In genomic region chr11:115334932-115335788, GRCh38 we compare ENCODE assay signal across 8 cellular contexts.
DNase-seq lines count a peak whose midpoint lies in the region; ATAC-seq and FAIRE-seq lines count a peak whose summit lies in the region.

No MANE protein-coding gene starts in this region.

- H3K27me3 ChIP-seq in aorta (ENCODE audit: control insufficient read depth in 1 of 2, insufficient read depth in 2 of 2, low read length in 1 of 2), result no peaks in the 10 kb centered on the region

- H3K9me3 ChIP-seq in aorta (ENCODE audit: control insufficient read depth, low read length), result no peaks in the 10 kb centered on the region

- in situ Hi-C loops in KBM-7 (cut with MboI; ENCODE audit: low pct_unique_long_range_greater_than_20kb, low sequenced_read_pairs), result loop anchor here (25.0 kb wide), 1 partner anchor 952 kb away; no protein-coding TSS in a partner anchor

- no peak for ATAC-seq in HG02571 (IDR thresholded peaks at IDR 0.05; ENCODE audit: unreplicated experiment)
- ATAC-seq in left colon, result no peak
- no peak for ATAC-seq in HG03135 (IDR thresholded peaks at IDR 0.05; ENCODE audit: unreplicated experiment)
- ATAC-seq in aorta (ENCODE audit: low FRiP score), result no peak

- DNase-seq in COR-L47 (lab: John Stamatoyannopoulos, UW) (peak; percentile 55), KBM-7 (peak; percentile 16), iris pigment epithelial cell (ENCODE audit: low read depth) (peak; percentile 31), left colon (no peak), aorta (no peak)

- 51 to 55% methylated on average over 3 of the region's 3 CpGs for WGBS in aorta, 2 donors

- intact Hi-C loops in left colon (cut with DNase I, micrococcal nuclease) (loop anchor here in 1 of 2 donors (5.0 to 10.0 kb wide), 2 partner anchors 160 to 942 kb away; no protein-coding TSS in a partner anchor), aorta (cut with DNase I) (loop anchor here (5.0 to 10.0 kb wide), 2 partner anchors 942 to 1360 kb away; no protein-coding TSS in a partner anchor)

- peaks cover 0 to 1% of the 10 kb centered on the region in 2 donors for H3K4me1 ChIP-seq in aorta (ENCODE audit: control insufficient read depth in 1 of 2, insufficient read depth in 2 of 2, low read length in 2 of 2)

- H3K36me3 ChIP-seq in aorta (ENCODE audit: control insufficient read depth in 1 of 2, insufficient read depth in 2 of 2, low read length in 1 of 2), result no peaks in the 10 kb centered on the region

- no peak overlapping the region for H3K27ac ChIP-seq in aorta (ENCODE audit: low read depth in 1 of 2, low read length in 2 of 2)

- no peak overlapping the region for H3K4me3 ChIP-seq in aorta (ENCODE audit: low read length in 2 of 2)

- FAIRE-seq in TTC549 (lab: Jason Lieb, UNC), result peak; percentile 72

Comparison
In these comparisons a context has a peak if more than half of its experiments do, and no peak if none do; other contexts are left out.
1. DNase-seq: peak in COR-L47 (single experiment), KBM-7 (single experiment) and iris pigment epithelial cell (single experiment); none in left colon (0 of 2) and aorta (0 of 2).